Comparison of ENCODE assay signal across 28 cellular contexts in genomic region chr2:227313310-227313709, GRCh38.
"Had no signal": no experiment of that assay in that cellular context is flagged by ENCODE, and none has a peak within 500 bp of the region (broad histone marks: within the 10 kb centered on the region; RNA-seq: fewer than 3 reads in every experiment).

No MANE protein-coding gene starts in this region.

- H3K36me3 Mint-ChIP-seq: stimulated activated effector memory CD8-positive, alpha-beta T cell treated with anti-CD3 and anti-CD28 coated beads, Interleukin-12 subunit alpha, Interleukin-12 subunit beta, amount 100 ng/mL, for 72 hours; stimulated activated naive B cell treated with anti-CD40 and anti-IgM and Interleukin-4, amounts not matched to agents 10 μg/mL and 1 μg/mL and 100 μg/mL, for 72 hours; type B pancreatic cell had no signal

- H3K27ac Mint-ChIP-seq: stimulated activated effector memory CD8-positive, alpha-beta T cell treated with anti-CD3 and anti-CD28 coated beads, Interleukin-12 subunit alpha, Interleukin-12 subunit beta, amount 100 ng/mL, for 72 hours; stimulated activated memory B cell treated with anti-CD40 and anti-IgM and Interleukin-4, amounts not matched to agents 10 μg/mL and 1 μg/mL and 100 μg/mL, for 72 hours; stimulated activated naive B cell treated with anti-CD40 and anti-IgM and Interleukin-4, amounts not matched to agents 10 μg/mL and 1 μg/mL and 100 μg/mL, for 72 hours; stimulated activated naive CD8-positive, alpha-beta T cell treated with anti-CD3 and anti-CD28 coated beads, Interleukin-15, amount 100 ng/mL, for 72 hours; stimulated activated naive CD8-positive, alpha-beta T cell treated with anti-CD3 and anti-CD28 coated beads, Interleukin-15, Interleukin-2, amounts not matched to agents 100 ng/mL and 50 ng/mL, for 24 hours; type B pancreatic cell had no signal

- H3K4me1 ChIP-seq: stomach, suprapubic skin, thyroid gland, tibial artery, tibial nerve, transverse colon, upper lobe of left lung, upper lobe of right lung, uterus, vagina had no signal

- H3K27me3 Mint-ChIP-seq: stimulated activated memory B cell treated with anti-CD40 and anti-IgM and Interleukin-4, amounts not matched to agents 10 μg/mL and 1 μg/mL and 100 μg/mL, for 72 hours; stimulated activated naive CD8-positive, alpha-beta T cell treated with anti-CD3 and anti-CD28 coated beads, Interleukin-15, amount 100 ng/mL, for 72 hours; type B pancreatic cell had no signal

- H3K27me3 ChIP-seq: stomach, suprapubic skin, thyroid gland, tibial artery, tibial nerve, transverse colon, upper lobe of left lung, upper lobe of right lung, uterus, vagina had no signal

- H3K9me3 ChIP-seq: stomach, suprapubic skin, thoracic aorta, thyroid gland, tibial artery, tibial nerve, transverse colon, upper lobe of left lung, upper lobe of right lung, uterus, vagina had no signal

- FAIRE-seq: urothelium cell line had no signal

- H3K4me3 Mint-ChIP-seq: stimulated activated effector memory CD8-positive, alpha-beta T cell treated with anti-CD3 and anti-CD28 coated beads, Interleukin-12 subunit alpha, Interleukin-12 subunit beta, amount 100 ng/mL, for 72 hours; stimulated activated memory B cell treated with anti-CD40 and anti-IgM and Interleukin-4, amounts not matched to agents 10 μg/mL and 1 μg/mL and 100 μg/mL, for 72 hours; stimulated activated naive B cell treated with anti-CD40 and anti-IgM and Interleukin-4, amounts not matched to agents 10 μg/mL and 1 μg/mL and 100 μg/mL, for 72 hours; stimulated activated naive CD8-positive, alpha-beta T cell treated with anti-CD3 and anti-CD28 coated beads, Interleukin-15, amount 100 ng/mL, for 72 hours; stimulated activated naive CD8-positive, alpha-beta T cell treated with anti-CD3 and anti-CD28 coated beads, Interleukin-15, Interleukin-2, amounts not matched to agents 100 ng/mL and 50 ng/mL, for 24 hours; type B pancreatic cell had no signal

- H3K9me3 Mint-ChIP-seq: stimulated activated naive CD8-positive, alpha-beta T cell treated with anti-CD3 and anti-CD28 coated beads, Interleukin-15, amount 100 ng/mL, for 72 hours had no signal

- ATAC-seq: stimulated activated effector memory CD8-positive, alpha-beta T cell treated with anti-CD3 and anti-CD28 coated beads, Interleukin-12 subunit alpha, Interleukin-12 subunit beta, amount 100 ng/mL, for 72 hours; stimulated activated memory B cell treated with anti-CD40 and anti-IgM and Interleukin-4, amounts not matched to agents 10 μg/mL and 1 μg/mL and 100 μg/mL, for 72 hours; stimulated activated naive B cell treated with anti-CD40 and anti-IgM and Interleukin-4, amounts not matched to agents 10 μg/mL and 1 μg/mL and 100 μg/mL, for 72 hours; stimulated activated naive CD8-positive, alpha-beta T cell treated with anti-CD3 and anti-CD28 coated beads, Interleukin-15, amount 100 ng/mL, for 72 hours; stimulated activated naive CD8-positive, alpha-beta T cell treated with anti-CD3 and anti-CD28 coated beads, Interleukin-15, Interleukin-2, amounts not matched to agents 100 U/mL and 50 U/mL, for 24 hours; upper lobe of right lung had no signal

- DNase-seq: stimulated activated CD4-positive, alpha-beta T cell treated with anti-CD3 and anti-CD28 coated beads, Interleukin-2, amount 100 ng/mL, for 24 hours; stimulated activated CD4-positive, alpha-beta T cell treated with anti-CD3 and anti-CD28 coated beads, Interleukin-2, amount 100 ng/mL, for 48 hours; stimulated activated CD4-positive, alpha-beta T cell treated with anti-CD3 and anti-CD28 coated beads, Interleukin-4, amount 100 ng/mL, for 1 hour; stimulated activated CD4-positive, alpha-beta T cell treated with anti-CD3 and anti-CD28 coated beads, Interleukin-4, amount 100 ng/mL, for 24 hours; stimulated activated CD4-positive, alpha-beta T cell treated with anti-CD3 and anti-CD28 coated beads, Interleukin-4, amount 100 ng/mL, for 4 hours; stimulated activated CD8-positive, alpha-beta memory T cell treated with anti-CD3 and anti-CD28 coated beads, Interleukin-4, amount 100 ng/mL, for 48 hours; stimulated activated naive B cell treated with anti-CD40 and anti-IgM and Interleukin-4, amounts not matched to agents 10 μg/mL and 1 μg/mL and 100 μg/mL, for 72 hours; stimulated activated naive CD4-positive, alpha-beta T cell; stimulated activated naive CD4-positive, alpha-beta T cell treated with Interleukin-2 at 50 U/mL for 16 hours; stimulated activated naive CD8-positive, alpha-beta T cell treated with anti-CD3 and anti-CD28 coated beads, Interleukin-15, amount 100 ng/mL, for 72 hours; stimulated activated naive CD8-positive, alpha-beta T cell treated with anti-CD3 and anti-CD28 coated beads, Interleukin-15, Interleukin-2, amounts not matched to agents 100 U/mL and 50 U/mL, for 24 hours; stomach; substantia nigra; thyroid gland; tibial artery; transverse colon; upper lobe of left lung; upper lobe of right lung; uterus had no signal

- H3K36me3 ChIP-seq: stomach, suprapubic skin, tibial artery, tibial nerve, transverse colon, upper lobe of right lung, uterus, vagina had no signal

- H3K4me3 ChIP-seq: stomach, suprapubic skin, thoracic aorta, thyroid gland, tibial artery, tibial nerve, transverse colon, upper lobe of left lung, upper lobe of right lung, uterus, vagina had no signal

- H3K4me1 Mint-ChIP-seq: stimulated activated effector memory CD8-positive, alpha-beta T cell treated with anti-CD3 and anti-CD28 coated beads, Interleukin-12 subunit alpha, Interleukin-12 subunit beta, amount 100 ng/mL, for 72 hours; stimulated activated memory B cell treated with anti-CD40 and anti-IgM and Interleukin-4, amounts not matched to agents 10 μg/mL and 1 μg/mL and 100 μg/mL, for 72 hours; stimulated activated naive B cell treated with anti-CD40 and anti-IgM and Interleukin-4, amounts not matched to agents 10 μg/mL and 1 μg/mL and 100 μg/mL, for 72 hours; stimulated activated naive CD8-positive, alpha-beta T cell treated with anti-CD3 and anti-CD28 coated beads, Interleukin-15, amount 100 ng/mL, for 72 hours had no signal

- H3K27ac ChIP-seq: stomach, suprapubic skin, thoracic aorta, thyroid gland, tibial artery, tibial nerve, transverse colon, upper lobe of left lung, upper lobe of right lung, uterus, vagina had no signal
